In the genomic region with DNA sequence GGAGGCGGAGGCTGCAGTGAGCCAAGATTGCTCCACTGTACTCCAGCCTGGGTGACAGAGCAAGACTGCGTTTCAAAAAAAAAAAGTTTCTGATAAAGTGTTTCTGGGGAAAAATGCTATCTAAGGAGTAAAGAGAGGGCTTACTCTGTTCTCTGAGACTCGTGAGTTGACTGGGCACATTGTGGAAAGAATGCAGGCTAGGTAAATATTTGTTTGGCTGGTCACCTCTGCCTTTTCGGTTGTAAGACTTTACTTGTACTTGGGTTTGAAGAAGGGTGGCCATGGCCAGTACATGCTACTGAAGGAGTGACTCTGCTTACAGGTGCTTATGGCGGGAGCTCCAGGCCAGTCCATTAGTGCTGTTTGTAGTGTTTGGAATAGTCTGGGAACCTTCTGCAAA, we compare ENCODE assay signal across 16 cellular contexts.
DNase-seq lines count a peak whose midpoint lies in the region; ATAC-seq and TF ChIP-seq lines count a peak whose summit lies in the region.
"Had no signal": no experiment of that assay in that cellular context is flagged by ENCODE, and none has a peak within 500 bp of the region (broad histone marks: within the 10 kb centered on the region; RNA-seq: fewer than 3 reads in every experiment).

No MANE protein-coding gene starts in this region.

- no peaks in the 10 kb centered on the region for H3F3A ChIP-seq in PC-3 (ENCODE audit: low read length, unreplicated experiment)

- in situ Hi-C loops in T47D (cut with HindIII; ENCODE audit: low pct_unique_long_range_greater_than_20kb, low sequenced_read_pairs) (no loop called here), mammary epithelial cell (cut with MboI; ENCODE audit: low sequenced_read_pairs in 2 of 2) (no loop called here)

- dilution Hi-C loops in mammary epithelial cell (cut with HindIII; ENCODE audit: low sequenced_read_pairs): no loop called here

- no peaks in the 10 kb centered on the region for H3K36me3 ChIP-seq in mammary epithelial cell (ENCODE audit: insufficient read depth, low read length)
- no peaks in the 10 kb centered on the region for H3K36me3 ChIP-seq in PC-3 (ENCODE audit: low read depth, low read length)
- peaks cover 2 to 8% of the 10 kb centered on the region in 2 donors for H3K36me3 ChIP-seq in neuronal stem cell (replicated peaks in 1 of 2; ENCODE audit: control insufficient read depth in 2 of 2, insufficient read depth in 2 of 2, low read length in 2 of 2)
- H3K36me3 ChIP-seq: HAP-1 had no signal

- H4K20me1 ChIP-seq in mammary epithelial cell (ENCODE audit: insufficient read depth, low read length) (no peaks in the 10 kb centered on the region), PC-3 (ENCODE audit: low read length) (no peaks in the 10 kb centered on the region)
- H4K20me1 ChIP-seq: BLaER1 treated with 17β-estradiol and CSF1 and Interleukin-3, amounts not matched to agents 10 nM and 100 nM had no signal

- no peaks in the 10 kb centered on the region for H3K79me1 ChIP-seq in neuronal stem cell (ENCODE audit: low read depth, low read length)

- intact Hi-C loops in mammary epithelial cell (cut with micrococcal nuclease): no loop called here
- intact Hi-C loops in PC-3 (cut with micrococcal nuclease): loop anchor here (2.0 kb wide), 1 partner anchor 69 kb away; no protein-coding TSS in a partner anchor

- POLR2A ChIA-PET in PC-3 (lab: Charles Lee; ENCODE audit: unreplicated experiment): no interaction called here

- no peak overlapping the region for H2BK12ac ChIP-seq in neuronal stem cell (ENCODE audit: low read length)

- no peak overlapping the region for H3K4me3 ChIP-seq in mammary epithelial cell (replicated peaks in 1 of 3; ENCODE audit: insufficient read depth in 1 of 3, low read depth in 2 of 3, low read length in 3 of 3)
- no peak overlapping the region for H3K4me3 ChIP-seq in PC-3 (ENCODE audit: low read length)
- no peak overlapping the region for H3K4me3 ChIP-seq in neuronal stem cell (ENCODE audit: low read length in 2 of 2)
- H3K4me3 ChIP-seq: BLaER1 treated with 17β-estradiol and CSF1 and Interleukin-3, amounts not matched to agents 10 nM and 100 nM; GM12878; HAP-1 had no signal

- BruUV-seq in mammary epithelial cell (replicated peaks; lab: Mats Ljungman, UMichigan): no TSS peak
- no TSS peak for BruUV-seq in PC-3 (replicated peaks; lab: Mats Ljungman, UMichigan)

- H3K18ac ChIP-seq in neuronal stem cell (ENCODE audit: low read length): no peak overlapping the region

- ATAC-seq in PC-3: no peak
- no peak for ATAC-seq in HG03520 (IDR thresholded peaks at IDR 0.05; ENCODE audit: unreplicated experiment)
- ATAC-seq in GM21381 (IDR thresholded peaks at IDR 0.05; ENCODE audit: unreplicated experiment): no peak
- ATAC-seq: GM12878 had no signal

- no peak overlapping the region for H4K8ac ChIP-seq in neuronal stem cell (ENCODE audit: low read depth, low read length)

- no peak overlapping the region for H3K27ac ChIP-seq in mammary epithelial cell (ENCODE audit: insufficient read depth, low read depth, low read length)
- no peak overlapping the region for H3K27ac ChIP-seq in PC-3 (ENCODE audit: low read length)
- no peak overlapping the region for H3K27ac ChIP-seq in neuronal stem cell (replicated peaks; ENCODE audit: low read length)
- H3K27ac ChIP-seq: BLaER1 treated with 17β-estradiol and CSF1 and Interleukin-3, amounts not matched to agents 10 nM and 100 nM had no signal

- H3K4me2 ChIP-seq in mammary epithelial cell (ENCODE audit: insufficient read depth, low read depth, low read length) (no peak overlapping the region), PC-3 (ENCODE audit: low read length) (no peak overlapping the region), neuronal stem cell (ENCODE audit: insufficient read depth, low read length, poor library complexity, severe bottlenecking) (no peak overlapping the region)
- H3K4me2 ChIP-seq: BLaER1 treated with 17β-estradiol and CSF1 and Interleukin-3, amounts not matched to agents 10 nM and 100 nM had no signal

- WGBS in mammary epithelial cell (ENCODE audit: low coverage, missing lambda C conversion rate): 93% methylated on average over 5 of the region's 5 CpGs
- WGBS in neuronal stem cell (ENCODE audit: extremely low coverage in 2 of 2, insufficient read length in 2 of 2, insufficient replicate concordance in 1 of 2), 2 donors: no CpG with 5 or more reads among the region's 5 CpGs

- DNase-seq in T47D (ENCODE audit: low read depth in 1 of 2, low spot score in 1 of 2) (peak; percentile 79 to 89), mammary epithelial cell (no peak), PC-3 (peak; percentile 18), neuronal stem cell (ENCODE audit: low spot score) (no peak), H4 (ENCODE audit: low spot score) (no peak)
- DNase-seq: 8988T; AML-193; Calu3; CD4-positive, alpha-beta T cell; DMS 273 treated with DMSO at 0.1 percent for 48 hours; GOT3 had no signal

- H3K4ac ChIP-seq in neuronal stem cell (ENCODE audit: low read length): no peak overlapping the region

- no peak overlapping the region for H2BK120ac ChIP-seq in neuronal stem cell (ENCODE audit: low read depth, low read length)

- no peaks in the 10 kb centered on the region for H3K79me2 ChIP-seq in mammary epithelial cell (ENCODE audit: insufficient read depth, low read length)
- no peaks in the 10 kb centered on the region for H3K79me2 ChIP-seq in PC-3 (ENCODE audit: low read length)

- H3K9me3 ChIP-seq in mammary epithelial cell (replicated peaks; ENCODE audit: insufficient read depth, low read length) (no peaks in the 10 kb centered on the region), PC-3 (ENCODE audit: low read length) (no peaks in the 10 kb centered on the region), neuronal stem cell (replicated peaks in 1 of 2; ENCODE audit: control insufficient read depth in 2 of 2, insufficient read depth in 1 of 2, low read depth in 1 of 2, low read length in 2 of 2) (no peaks in the 10 kb centered on the region)
- H3K9me3 ChIP-seq: BLaER1 treated with 17β-estradiol and CSF1 and Interleukin-3, amounts not matched to agents 10 nM and 100 nM; HAP-1 had no signal

- TF ChIP-seq CTCF in mammary epithelial cell (conservative IDR thresholded peaks at IDR 0.05 in 1 of 2, IDR thresholded peaks at IDR 0.05 in 1 of 2; ENCODE audit: extremely low read depth in 1 of 2, insufficient read depth in 1 of 2, low read depth in 1 of 2, low read length in 2 of 2): no peak
- no peak for TF ChIP-seq CTCF in PC-3 (conservative IDR thresholded peaks at IDR 0.05; ENCODE audit: low read depth, low read length)

- H2BK15ac ChIP-seq in neuronal stem cell (ENCODE audit: low read length): no peak overlapping the region

- H2AK5ac ChIP-seq in neuronal stem cell (ENCODE audit: low read depth, low read length): no peak overlapping the region

- H3K27me3 ChIP-seq in mammary epithelial cell (ENCODE audit: insufficient read depth, low read length) (no peaks in the 10 kb centered on the region), PC-3 (ENCODE audit: low read length) (no peaks in the 10 kb centered on the region), neuronal stem cell (ENCODE audit: control insufficient read depth in 3 of 3, insufficient read depth in 3 of 3, low read depth in 1 of 3, low read length in 3 of 3) (no peaks in the 10 kb centered on the region)

- H3K4me1 ChIP-seq in mammary epithelial cell (ENCODE audit: insufficient read depth, low read length) (no peaks in the 10 kb centered on the region), PC-3 (ENCODE audit: insufficient read depth, low read length) (0 out of 2 replicates have a peak, but pooled peaks cover 4% of the 10 kb centered on the region), neuronal stem cell (ENCODE audit: control insufficient read depth in 2 of 2, insufficient read depth in 1 of 2, low read depth in 1 of 2, low read length in 2 of 2) (no peaks in the 10 kb centered on the region)
- H3K4me1 ChIP-seq: HAP-1 had no signal

- H2AFZ ChIP-seq in mammary epithelial cell (ENCODE audit: low read depth, low read length) (no peak overlapping the region), PC-3 (ENCODE audit: low read length) (no peak overlapping the region), neuronal stem cell (ENCODE audit: low read length) (no peak overlapping the region)

- CTCF ChIA-PET in mammary epithelial cell (lab: Charles Lee; ENCODE audit: low non-redundant PET): no interaction called here
- CTCF ChIA-PET in PC-3 (lab: Charles Lee): no interaction called here

- H3K14ac ChIP-seq in neuronal stem cell (ENCODE audit: low read length): no peak overlapping the region

- H3K9ac ChIP-seq in mammary epithelial cell (ENCODE audit: insufficient read depth, low read length) (no peak overlapping the region), PC-3 (ENCODE audit: low read length) (no peak overlapping the region), neuronal stem cell (ENCODE audit: low read depth, low read length, poor library complexity) (peak overlapping the region; percentile 27)
- H3K9ac ChIP-seq: BLaER1 treated with 17β-estradiol and CSF1 and Interleukin-3, amounts not matched to agents 10 nM and 100 nM had no signal

- H2BK5ac ChIP-seq in neuronal stem cell (ENCODE audit: low read length): no peak overlapping the region

- H4K91ac ChIP-seq in neuronal stem cell (ENCODE audit: low read depth, low read length, poor library complexity): no peak overlapping the region

- H3K9me2 ChIP-seq in PC-3 (replicated peaks; ENCODE audit: low read length): no peaks in the 10 kb centered on the region

- H3K23ac ChIP-seq in neuronal stem cell (ENCODE audit: low read depth, low read length, poor library complexity): no peak overlapping the region

Comparison
In these comparisons a context has a peak if more than half of its experiments do, and no peak if none do; other contexts are left out.
1. DNase-seq: peak in T47D (2 of 2) and PC-3 (single experiment); none in mammary epithelial cell (single experiment), neuronal stem cell (single experiment) and H4 (single experiment).